1 cellular context compared by ENCODE assay signal in genomic region chr12:9647825-9648700, GRCh38.
A peak's percentile ranks its signal among the peaks of the same experiment; 100 is the strongest.
TF ChIP-seq lines count a peak whose summit lies in the region.

No MANE protein-coding gene starts in this region.

TF ChIP-seq in HEK293, 187 proteins besides CTCF, POLR2A, EP300 and RAD21 (continued from another document and continues in another):
- TF ChIP-seq TSHZ1 (tag by site-specific recombination; IDR thresholded peaks at IDR 0.05; ENCODE audit: borderline replicate concordance) (no peak), ZNF530 (tag by site-specific recombination; IDR thresholded peaks at IDR 0.05; ENCODE audit: low read depth) (no peak), ZNF623 (tag by site-specific recombination; IDR thresholded peaks at IDR 0.05) (no peak), ZNF670 (tag by site-specific recombination; IDR thresholded peaks at IDR 0.05; ENCODE audit: low read depth) (no peak), ZNF184 (tag by site-specific recombination; IDR thresholded peaks at IDR 0.05) (no peak), ZNF248 (tag by site-specific recombination; IDR thresholded peaks at IDR 0.05) (no peak), ZNF518A (tag by site-specific recombination; conservative IDR thresholded peaks at IDR 0.05; ENCODE audit: low read depth) (peak; percentile 77), ZNF660 (tag by site-specific recombination; IDR thresholded peaks at IDR 0.05) (peak; percentile 56; the same call in 1 of the 2 replicates), KLF17 (tag by site-specific recombination; IDR thresholded peaks at IDR 0.05) (0 out of 2 replicates have a peak, but pooled peaks have one; percentile 43), ZNF701 (tag by site-specific recombination; IDR thresholded peaks at IDR 0.05) (no peak), PATZ1 (tag by site-specific recombination; IDR thresholded peaks at IDR 0.05) (peak; percentile 97), PRDM10 (tag by site-specific recombination; IDR thresholded peaks at IDR 0.05) (peak; percentile 75), ZNF624 (tag by site-specific recombination; IDR thresholded peaks at IDR 0.05) (no peak), ZNF610 (tag by site-specific recombination; IDR thresholded peaks at IDR 0.05; ENCODE audit: borderline replicate concordance) (no peak; the same call in 1 of the 2 replicates), ZNF529 (tag by site-specific recombination; IDR thresholded peaks at IDR 0.05; ENCODE audit: insufficient replicate concordance) (no peak), ZNF423 (tag by site-specific recombination; IDR thresholded peaks at IDR 0.05) (peak; percentile 23; the same call in 1 of the 2 replicates), EGR2 (tag by site-specific recombination; IDR thresholded peaks at IDR 0.05; ENCODE audit: low read depth) (peak; percentile 76), ZNF707 (tag by site-specific recombination; IDR thresholded peaks at IDR 0.05) (no peak), IKZF3 (tag by site-specific recombination; IDR thresholded peaks at IDR 0.05) (peak; percentile 72), ZNF777 (tag by site-specific recombination; IDR thresholded peaks at IDR 0.05; ENCODE audit: borderline replicate concordance) (no peak), ZNF362 (tag by site-specific recombination; IDR thresholded peaks at IDR 0.05) (0 out of 2 replicates have a peak, but pooled peaks have one; percentile 52), ZNF664 (tag by site-specific recombination; IDR thresholded peaks at IDR 0.05) (no peak), KLF9 (tag by site-specific recombination; IDR thresholded peaks at IDR 0.05; ENCODE audit: low read depth) (peak; percentile 69), ZNF501 (tag by site-specific recombination; IDR thresholded peaks at IDR 0.05) (peak; percentile 14; the same call in 1 of the 2 replicates), SCRT1 (tag by site-specific recombination; IDR thresholded peaks at IDR 0.05; ENCODE audit: borderline replicate concordance) (0 out of 2 replicates have a peak, but pooled peaks have one; percentile 36), ZNF513 (tag by site-specific recombination; IDR thresholded peaks at IDR 0.05) (no peak), HOXC10 (CRISPR knock-in tag; IDR thresholded peaks at IDR 0.05) (no peak), ZNF366 (tag by site-specific recombination; conservative IDR thresholded peaks at IDR 0.05) (peak; percentile 72), ZNF48 (tag by site-specific recombination; IDR thresholded peaks at IDR 0.05) (no peak), ZSCAN30 (tag by site-specific recombination; IDR thresholded peaks at IDR 0.05) (peak; percentile 58; the same call in 1 of the 2 replicates), ZIC2 (tag by site-specific recombination; IDR thresholded peaks at IDR 0.05) (peak; percentile 48), ZFP3 (tag by site-specific recombination; IDR thresholded peaks at IDR 0.05; ENCODE audit: low read depth) (no peak), ZNF202 (tag by site-specific recombination; IDR thresholded peaks at IDR 0.05; ENCODE audit: borderline replicate concordance) (no peak), ZFHX2 (tag by site-specific recombination; conservative IDR thresholded peaks at IDR 0.05) (peak; percentile 89), ZNF341 (tag by site-specific recombination; IDR thresholded peaks at IDR 0.05; ENCODE audit: low read depth) (peak; percentile 98), ZNF768 (tag by site-specific recombination; IDR thresholded peaks at IDR 0.05) (no peak), HIC1 (tag by site-specific recombination; IDR thresholded peaks at IDR 0.05) (no peak), SCRT2 (tag by site-specific recombination; IDR thresholded peaks at IDR 0.05) (peak; percentile 83), ZNF548 (tag by site-specific recombination; IDR thresholded peaks at IDR 0.05) (no peak), ZNF138 (tag by site-specific recombination; IDR thresholded peaks at IDR 0.05; ENCODE audit: borderline replicate concordance) (no peak)
